In genomic region chr2:162566666-162567065, GRCh38 we compare ENCODE assay signal across 11 cellular contexts.
"Had no signal": no experiment of that assay in that cellular context is flagged by ENCODE, and none has a peak within 500 bp of the region (broad histone marks: within the 10 kb centered on the region; RNA-seq: fewer than 3 reads in every experiment).

No MANE protein-coding gene starts in this region.

- H3K36me3 ChIP-seq: HAP-1 had no signal

- H3K4me1 ChIP-seq: HAP-1 had no signal

- H3K4me2 ChIP-seq: GM23338 had no signal

- H3K9me3 ChIP-seq: HAP-1 had no signal

- FAIRE-seq: H1, H54 had no signal

- ATAC-seq: GM23338, HCT116 had no signal

- H2AFZ ChIP-seq: GM23248, GM23338 had no signal

- H3K4me3 ChIP-seq: GM23248, GM23338, HAP-1 had no signal

- DNase-seq: GM23248, GOT3, H7, H9, HCEC 1CT, HFFc6 had no signal

- H3K27ac ChIP-seq: GM23248 had no signal

- H3K9ac ChIP-seq: GM23248 had no signal
